Comparison of ENCODE assay signal across 17 cellular contexts in genomic region chr2:111678651-111679050, GRCh38.
A peak's percentile ranks its signal among the peaks of the same experiment; 100 is the strongest.
DNase-seq lines count a peak whose midpoint lies in the region; ATAC-seq lines count a peak whose summit lies in the region.
"Had no signal": no experiment of that assay in that cellular context is flagged by ENCODE, and none has a peak within 500 bp of the region (broad histone marks: within the 10 kb centered on the region; RNA-seq: fewer than 3 reads in every experiment).

No MANE protein-coding gene starts in this region.

- no peaks in the 10 kb centered on the region for H3K36me3 ChIP-seq in naive thymus-derived CD4-positive, alpha-beta T cell (ENCODE audit: control insufficient read depth in 2 of 3, insufficient read depth in 3 of 3, low read length in 3 of 3)
- no peaks in the 10 kb centered on the region for H3K36me3 ChIP-seq in CD8-positive, alpha-beta memory T cell (ENCODE audit: insufficient read depth, low read length)
- H3K36me3 ChIP-seq: left lung, tibial nerve had no signal

- peaks cover 7% of the 10 kb centered on the region for H3K27me3 Mint-ChIP-seq in activated T-helper 17 cell treated with anti-CD3 and anti-CD28 coated beads, Interleukin-2, amount 50 U/mL, for 72 hours
- peaks cover 0 to 31% (median 0%) of the 10 kb centered on the region in 5 donors for H3K27me3 Mint-ChIP-seq in naive thymus-derived CD4-positive, alpha-beta T cell
- peaks cover 0 to 4% of the 10 kb centered on the region in 2 donors for H3K27me3 Mint-ChIP-seq in CD8-positive, alpha-beta memory T cell

- peak; percentile 49 for DNase-seq in DMS79 (lab: John Stamatoyannopoulos, UW)
- peak; percentile 27 for DNase-seq in HT1080 (ENCODE audit: low read depth)
- DNase-seq in naive thymus-derived CD4-positive, alpha-beta T cell: no peak
- no peak for DNase-seq in activated CD4-positive, alpha-beta T cell treated with anti-CD3 and anti-CD28 coated beads for 4 hours
- DNase-seq in CD8-positive, alpha-beta memory T cell: no peak
- no peak for DNase-seq in AML-193 (lab: John Stamatoyannopoulos, UW)
- DNase-seq: activated CD4-positive, alpha-beta T cell treated with anti-CD3 and anti-CD28 coated beads, Interleukin-2, amount 50 U/mL, for 1 hour; activated naive CD8-positive, alpha-beta T cell treated with anti-CD3 and anti-CD28 coated beads, Interleukin-2, amount 50 U/mL, for 24 hours; activated T-cell treated with anti-CD3 and anti-CD28 coated beads, Interleukin-2, amount 50 U/mL, for 4 hours; left lung; NCI-H1694 treated with DMSO at 0.1 percent for 48 hours; NCI-H524 treated with DMSO at 0.1 percent for 48 hours; small intestine had no signal

- H3K9me3 ChIP-seq in naive thymus-derived CD4-positive, alpha-beta T cell (ENCODE audit: control insufficient read depth in 2 of 3, low read length in 3 of 3): no peaks in the 10 kb centered on the region
- no peaks in the 10 kb centered on the region for H3K9me3 ChIP-seq in CD8-positive, alpha-beta memory T cell (ENCODE audit: low read length)
- H3K9me3 ChIP-seq: left lung, tibial nerve had no signal

- POLR2A ChIA-PET in naive thymus-derived CD4-positive, alpha-beta T cell (lab: Charles Lee): no interaction called here
- POLR2A ChIA-PET in CD8-positive, alpha-beta memory T cell (lab: Charles Lee): no interaction called here

- H3K4me1 ChIP-seq in naive thymus-derived CD4-positive, alpha-beta T cell (ENCODE audit: control insufficient read depth in 2 of 2, insufficient read depth in 2 of 2, low read length in 2 of 2): no peaks in the 10 kb centered on the region
- H3K4me1 ChIP-seq in CD8-positive, alpha-beta memory T cell (ENCODE audit: insufficient read depth, low read length): no peaks in the 10 kb centered on the region

- CTCF ChIA-PET in naive thymus-derived CD4-positive, alpha-beta T cell (lab: Charles Lee): no interaction called here
- CTCF ChIA-PET in CD8-positive, alpha-beta memory T cell (lab: Charles Lee): no interaction called here

- peak; percentile 64 for ATAC-seq in activated T-helper 17 cell treated with anti-CD3 and anti-CD28 coated beads, Interleukin-2, amount 50 U/mL, for 72 hours (replicated peaks)
- ATAC-seq in naive thymus-derived CD4-positive, alpha-beta T cell: peak; percentile 51
- no peak for ATAC-seq in HG03196 (IDR thresholded peaks at IDR 0.05; ENCODE audit: unreplicated experiment)
- ATAC-seq: left lung, SK-N-SH treated with all-trans-retinoic acid at 6 μM for 48 hours had no signal

- H3K27ac Mint-ChIP-seq in activated T-helper 17 cell treated with anti-CD3 and anti-CD28 coated beads, Interleukin-2, amount 50 U/mL, for 72 hours: no peak overlapping the region
- no peak overlapping the region for H3K27ac Mint-ChIP-seq in naive thymus-derived CD4-positive, alpha-beta T cell
- no peak overlapping the region for H3K27ac Mint-ChIP-seq in CD8-positive, alpha-beta memory T cell
- H3K27ac Mint-ChIP-seq: activated naive CD8-positive, alpha-beta T cell treated with anti-CD3 and anti-CD28 coated beads, Interleukin-2, amount 50 U/mL, for 24 hours had no signal

- no peaks in the 10 kb centered on the region for H3K4me1 Mint-ChIP-seq in activated T-helper 17 cell treated with anti-CD3 and anti-CD28 coated beads, Interleukin-2, amount 50 U/mL, for 72 hours
- H3K4me1 Mint-ChIP-seq in naive thymus-derived CD4-positive, alpha-beta T cell: peaks cover 0 to 13% (median 0%) of the 10 kb centered on the region in 7 donors
- H3K4me1 Mint-ChIP-seq in CD8-positive, alpha-beta memory T cell: no peaks in the 10 kb centered on the region

- no peaks in the 10 kb centered on the region for H3K36me3 Mint-ChIP-seq in activated T-helper 17 cell treated with anti-CD3 and anti-CD28 coated beads, Interleukin-2, amount 50 U/mL, for 72 hours (ENCODE audit: low read depth)
- peaks cover 0 to 4% (median 0%) of the 10 kb centered on the region in 5 donors for H3K36me3 Mint-ChIP-seq in naive thymus-derived CD4-positive, alpha-beta T cell
- H3K36me3 Mint-ChIP-seq in CD8-positive, alpha-beta memory T cell: no peaks in the 10 kb centered on the region

- H3K4me3 Mint-ChIP-seq in activated T-helper 17 cell treated with anti-CD3 and anti-CD28 coated beads, Interleukin-2, amount 50 U/mL, for 72 hours: no peak overlapping the region
- H3K4me3 Mint-ChIP-seq in naive thymus-derived CD4-positive, alpha-beta T cell: no peak overlapping the region
- H3K4me3 Mint-ChIP-seq in CD8-positive, alpha-beta memory T cell: no peak overlapping the region
- H3K4me3 Mint-ChIP-seq: activated naive CD8-positive, alpha-beta T cell treated with anti-CD3 and anti-CD28 coated beads, Interleukin-2, amount 50 U/mL, for 24 hours; activated T-cell treated with anti-CD3 and anti-CD28 coated beads, Interleukin-2, amount 50 U/mL, for 4 hours had no signal

- no peak overlapping the region for H3K4me3 ChIP-seq in naive thymus-derived CD4-positive, alpha-beta T cell (ENCODE audit: low read length)
- H3K4me3 ChIP-seq in CD8-positive, alpha-beta memory T cell (ENCODE audit: low read length): no peak overlapping the region
- H3K4me3 ChIP-seq: left lung, tibial nerve had no signal

- intact Hi-C loops in naive thymus-derived CD4-positive, alpha-beta T cell (cut with micrococcal nuclease): loop anchor here in 1 of 2 donors (1.0 kb wide), 1 partner anchor 7 kb away; no protein-coding TSS in a partner anchor

- H3K27ac ChIP-seq in naive thymus-derived CD4-positive, alpha-beta T cell (ENCODE audit: low read depth, low read length): no peak overlapping the region
- H3K27ac ChIP-seq in CD8-positive, alpha-beta memory T cell (ENCODE audit: low read depth, low read length): no peak overlapping the region
- H3K27ac ChIP-seq: left lung, tibial nerve had no signal

- H3K9me3 Mint-ChIP-seq in activated T-helper 17 cell treated with anti-CD3 and anti-CD28 coated beads, Interleukin-2, amount 50 U/mL, for 72 hours: no peaks in the 10 kb centered on the region
- H3K9me3 Mint-ChIP-seq in naive thymus-derived CD4-positive, alpha-beta T cell: no peaks in the 10 kb centered on the region
- H3K9me3 Mint-ChIP-seq in CD8-positive, alpha-beta memory T cell: no peaks in the 10 kb centered on the region
- H3K9me3 Mint-ChIP-seq: activated naive CD8-positive, alpha-beta T cell treated with anti-CD3 and anti-CD28 coated beads, Interleukin-2, amount 50 U/mL, for 24 hours; activated T-cell treated with anti-CD3 and anti-CD28 coated beads, Interleukin-2, amount 50 U/mL, for 4 hours had no signal

- no peaks in the 10 kb centered on the region for H3K27me3 ChIP-seq in naive thymus-derived CD4-positive, alpha-beta T cell (ENCODE audit: control insufficient read depth in 2 of 2, insufficient read depth in 2 of 2, low read length in 2 of 2)
- H3K27me3 ChIP-seq in CD8-positive, alpha-beta memory T cell (ENCODE audit: insufficient read depth, low read length, poor library complexity, severe bottlenecking): no peaks in the 10 kb centered on the region
- H3K27me3 ChIP-seq: left lung, tibial nerve had no signal

Comparison
In these comparisons a context has a peak if more than half of its experiments do, and no peak if none do; other contexts are left out.
1. DNase-seq: peak in DMS79 (single experiment) and HT1080 (single experiment); none in naive thymus-derived CD4-positive, alpha-beta T cell (0 of 9), activated CD4-positive, alpha-beta T cell treated with anti-CD3 and anti-CD28 coated beads for 4 hours (0 of 2), CD8-positive, alpha-beta memory T cell (0 of 5) and AML-193 (0 of 2).